ENCODE assay signal across 8 cellular contexts in the genomic region with DNA sequence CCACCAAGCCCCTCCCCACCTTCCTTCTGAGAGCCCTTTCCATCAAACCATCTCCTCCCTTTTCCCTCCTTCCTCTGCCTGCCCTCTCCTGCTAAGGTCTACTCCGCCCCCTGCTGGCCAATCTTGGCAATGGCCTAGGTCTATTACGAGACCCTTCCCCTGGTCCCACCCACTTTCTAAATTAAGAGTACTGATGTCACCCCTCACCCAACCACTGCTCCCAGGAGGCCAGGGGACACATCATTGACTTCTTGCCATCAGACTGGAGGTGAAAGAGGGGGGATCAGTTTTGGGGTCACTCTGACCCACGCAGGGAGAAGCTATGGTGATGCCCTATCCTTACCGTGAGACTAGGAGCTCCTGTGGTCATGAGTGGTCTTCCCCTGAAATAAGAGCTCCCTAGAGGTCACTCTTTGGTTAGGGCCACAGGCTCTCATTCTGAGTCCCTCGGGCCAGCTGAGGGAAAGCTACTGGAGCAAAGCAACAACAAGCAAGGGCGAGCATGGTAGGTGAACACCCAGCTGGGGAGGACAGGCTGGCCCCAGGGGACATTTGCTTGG. TPM values are rescaled to one million over a fixed set of nuclear protein-coding genes. Genes with fewer than 3 reads are reported as not detected.
DNase-seq lines count a peak whose midpoint lies in the region; ATAC-seq lines count a peak whose summit lies in the region.

No MANE protein-coding gene starts in this region.

- peak; percentile 82 to 87 for ATAC-seq in activated naive CD4-positive, alpha-beta T cell treated with anti-CD3 and anti-CD28 coated beads, Interleukin-2, amount 50 U/mL, for 72 hours
- ATAC-seq in HG03108 (IDR thresholded peaks at IDR 0.05; ENCODE audit: unreplicated experiment): no peak
- ATAC-seq in GM18858 (IDR thresholded peaks at IDR 0.05; ENCODE audit: unreplicated experiment): no peak

- intact Hi-C loops in cardiac septum (cut with DNase I): loop anchor here (1.0 to 5.0 kb wide), 2 partner anchors 98 to 140 kb away; no protein-coding TSS in a partner anchor

- no peaks in the 10 kb centered on the region for H3K9me3 Mint-ChIP-seq in activated naive CD4-positive, alpha-beta T cell treated with anti-CD3 and anti-CD28 coated beads, Interleukin-2, amount 50 U/mL, for 72 hours

- H3K27ac Mint-ChIP-seq in activated naive CD4-positive, alpha-beta T cell treated with anti-CD3 and anti-CD28 coated beads, Interleukin-2, amount 50 U/mL, for 72 hours: no peak overlapping the region

- no peaks in the 10 kb centered on the region for H3K36me3 Mint-ChIP-seq in activated naive CD4-positive, alpha-beta T cell treated with anti-CD3 and anti-CD28 coated beads, Interleukin-2, amount 50 U/mL, for 72 hours

- peak; percentile 52 for DNase-seq in EL
- peak; percentile 81 for DNase-seq in NCI-H128 (lab: John Stamatoyannopoulos, UW; ENCODE audit: unreplicated experiment)
- peak; percentile 81 for DNase-seq in SKM-1 treated with dmso at 0.1 percent for 144 hours (lab: John Stamatoyannopoulos, UW; ENCODE audit: unreplicated experiment)
- DNase-seq in activated naive CD4-positive, alpha-beta T cell treated with anti-CD3 and anti-CD28 coated beads, Interleukin-2, amount 50 U/mL, for 72 hours (ENCODE audit: low spot score in 2 of 2): peak; percentile 75 to 91
- peak; percentile 86 for DNase-seq in cardiac septum (ENCODE audit: low spot score)
- peak; percentile 31 for DNase-seq in renal cortical epithelial cell (ENCODE audit: low read depth)

RNA-seq across cellular contexts. Expression of a gene that starts 34.6 kb away (rescaled TPM):
- not detected for total RNA-seq in activated naive CD4-positive, alpha-beta T cell treated with anti-CD3 and anti-CD28 coated beads, Interleukin-2, amount 50 U/mL, for 72 hours
- total RNA-seq in cardiac septum (not detected), renal cortical epithelial cell (not detected in 2 replicates)

RNA-seq across cellular contexts. Expression of a gene that starts 40.7 kb away (rescaled TPM):
- total RNA-seq in activated naive CD4-positive, alpha-beta T cell treated with anti-CD3 and anti-CD28 coated beads, Interleukin-2, amount 50 U/mL, for 72 hours: 100 to 1,000 TPM; 260 to 445 TPM
- total RNA-seq in cardiac septum: 418 TPM
- total RNA-seq in renal cortical epithelial cell: 428 and 2,979 TPM in 2 replicates

RNA-seq across cellular contexts. Expression of a gene that starts 45.7 kb away (rescaled TPM):
- total RNA-seq in activated naive CD4-positive, alpha-beta T cell treated with anti-CD3 and anti-CD28 coated beads, Interleukin-2, amount 50 U/mL, for 72 hours: 1 to 10 TPM; 2.0 to 3.9 TPM
- not detected for total RNA-seq in cardiac septum
- total RNA-seq in renal cortical epithelial cell: 1.2 TPM in 2 replicates

RNA-seq across cellular contexts. Expression of a gene that starts 50.5 kb away (rescaled TPM):
- 100 to 1,000 TPM; 186 to 368 TPM for total RNA-seq in activated naive CD4-positive, alpha-beta T cell treated with anti-CD3 and anti-CD28 coated beads, Interleukin-2, amount 50 U/mL, for 72 hours
- total RNA-seq in cardiac septum (107 TPM), renal cortical epithelial cell (7.6 and 303 TPM in 2 replicates)

RNA-seq across cellular contexts. Expression of a gene that starts 54.0 kb away (rescaled TPM):
- not detected for total RNA-seq in activated naive CD4-positive, alpha-beta T cell treated with anti-CD3 and anti-CD28 coated beads, Interleukin-2, amount 50 U/mL, for 72 hours
- total RNA-seq in cardiac septum (1.3 TPM), renal cortical epithelial cell (5.2 and 36.8 TPM in 2 replicates)

Comparison
In these comparisons a context has a peak if more than half of its experiments do, and no peak if none do; other contexts are left out.
1. DNase-seq: peak in every context shown above with its lines; median percentile 86 in cardiac septum; 83 in activated naive CD4-positive, alpha-beta T cell treated with anti-CD3 and anti-CD28 coated beads, Interleukin-2, amount 50 U/mL, for 72 hours; 81 in NCI-H128; 81 in SKM-1 treated with dmso at 0.1 percent for 144 hours; 52 in EL; 31 in renal cortical epithelial cell.
2. ATAC-seq: peak in activated naive CD4-positive, alpha-beta T cell treated with anti-CD3 and anti-CD28 coated beads, Interleukin-2, amount 50 U/mL, for 72 hours (2 of 2); none in HG03108 (single experiment) and GM18858 (single experiment).